Comparison of ENCODE assay signal across 8 cellular contexts in the genomic region with DNA sequence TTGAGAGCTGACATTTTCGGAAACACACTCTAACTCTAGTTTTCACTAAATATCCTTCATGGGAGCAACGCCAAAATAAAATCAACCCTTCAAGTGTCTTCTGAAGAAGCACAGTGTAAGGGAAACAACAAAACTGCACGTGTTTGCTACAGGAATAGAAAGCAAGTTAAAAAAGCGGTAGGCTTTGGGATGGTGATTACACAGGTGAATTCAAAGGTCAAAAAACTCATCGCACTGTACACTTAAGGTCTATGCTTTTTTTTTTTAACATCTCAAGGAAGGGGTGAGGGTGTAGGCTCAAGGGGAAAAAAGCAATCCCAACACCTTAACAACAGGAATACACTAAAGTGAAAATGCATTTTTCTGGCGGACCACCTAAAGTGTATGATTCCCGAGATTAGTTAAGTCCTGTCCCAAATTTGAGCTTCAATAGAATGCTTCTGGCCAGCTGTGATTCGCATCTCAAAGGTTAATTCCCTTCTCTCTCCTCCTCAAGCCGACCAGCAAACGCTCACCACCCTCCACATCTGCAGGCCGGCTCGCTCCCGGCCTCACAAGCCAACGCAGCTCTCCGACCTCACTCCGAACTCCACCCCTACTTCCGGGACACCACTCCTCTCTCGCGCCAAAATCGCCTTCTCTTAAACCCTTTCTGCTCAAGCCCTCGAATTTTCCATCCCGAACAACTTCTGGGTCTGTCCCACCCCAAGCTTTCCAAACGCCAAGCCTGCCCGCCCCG. TPM values are rescaled to one million over a fixed set of nuclear protein-coding genes. Genes with fewer than 3 reads are reported as not detected.
DNase-seq lines count a peak whose midpoint lies in the region; ATAC-seq and TF ChIP-seq lines count a peak whose summit lies in the region.

No MANE protein-coding gene starts in this region.

- POLR2A ChIA-PET in activated B cell treated with CpG ODN at 0.5 μM for 24 hours (lab: Charles Lee) = interaction anchor here (0.6 to 2.2 kb wide), 4 partner anchors 24 to 1427 kb away, joined by 3 to 28 read pairs (median 5); partner anchors contain the start of gene EFNB2

- DNase-seq in AG09309 (ENCODE audit: low read depth) (no peak), NCI-H146 treated with DMSO at 0.1 percent for 48 hours (lab: John Stamatoyannopoulos, UW; ENCODE audit: unreplicated experiment) (peak; percentile 54), activated B cell treated with CpG ODN at 0.5 μM for 24 hours (no peak), mucosa of gallbladder (ENCODE audit: low spot score) (peak; percentile 47), testis (peak; percentile 73)

- H3K27me3 ChIP-seq in esophagus (ENCODE audit: control insufficient read depth in 1 of 2, insufficient read depth in 2 of 2, low read length in 2 of 2) = no peaks in the 10 kb centered on the region
- no peaks in the 10 kb centered on the region for H3K27me3 ChIP-seq in testis

- H3K36me3 ChIP-seq in esophagus (ENCODE audit: control insufficient read depth in 2 of 2, insufficient read depth in 2 of 2, low read length in 1 of 2) (no peaks in the 10 kb centered on the region), testis (ENCODE audit: low read depth, missing control alignments) (no peaks in the 10 kb centered on the region)

- peaks cover 60% of the 10 kb centered on the region for H3K4me1 Mint-ChIP-seq in activated B cell treated with CpG ODN at 0.5 μM for 24 hours

- peak overlapping the region; percentile 88 for H3K4me3 Mint-ChIP-seq in activated B cell treated with CpG ODN at 0.5 μM for 24 hours

- no peak for TF ChIP-seq POLR2A in testis (IDR thresholded peaks at IDR 0.05)

- H3K27ac ChIP-seq in esophagus (ENCODE audit: low read depth in 2 of 2, low read length in 1 of 2) (peak overlapping the region; percentile 97 to 99), testis (peak overlapping the region; percentile 98 to 99)

- TF ChIP-seq CTCF in AG09309 (IDR thresholded peaks at IDR 0.05; ENCODE audit: control insufficient read depth, insufficient read depth, low read depth, low read length, missing control alignments) (no peak), activated B cell treated with CpG ODN at 0.5 μM for 24 hours (IDR thresholded peaks at IDR 0.05) (no peak), testis (IDR thresholded peaks at IDR 0.05) (no peak)

- peaks cover 8% of the 10 kb centered on the region for H3K36me3 Mint-ChIP-seq in activated B cell treated with CpG ODN at 0.5 μM for 24 hours (ENCODE audit: low read depth)

- H3K27ac Mint-ChIP-seq in activated B cell treated with CpG ODN at 0.5 μM for 24 hours = peak overlapping the region; percentile 93

- intact Hi-C loops in activated B cell treated with CpG ODN at 0.5 μM for 24 hours (cut with micrococcal nuclease) (loop anchor here (2.0 to 10.0 kb wide), 4 partner anchors 16 to 1650 kb away; partner anchors contain the start of genes ABHD13 and LIG4), testis (cut with DNase I; ENCODE audit: low total_unique reads) (no loop called here)

- ATAC-seq in GM18498 (IDR thresholded peaks at IDR 0.05; ENCODE audit: unreplicated experiment) = peak; percentile 47
- ATAC-seq in HG02852 (IDR thresholded peaks at IDR 0.05; ENCODE audit: unreplicated experiment) = peak; percentile 41
- peak; percentile 25 for ATAC-seq in activated B cell treated with CpG ODN at 0.5 μM for 24 hours (ENCODE audit: low read depth)

- CTCF ChIA-PET in activated B cell treated with CpG ODN at 0.5 μM for 24 hours (lab: Charles Lee) = interaction anchor here (1.3 to 1.8 kb wide), 2 partner anchors 30 kb away, joined by 4 to 17 read pairs; no protein-coding TSS in a partner anchor

- H3K9me3 ChIP-seq in esophagus (ENCODE audit: control insufficient read depth in 2 of 2, insufficient read depth in 1 of 2, low read depth in 1 of 2, low read length in 1 of 2) = no peaks in the 10 kb centered on the region
- H3K9me3 ChIP-seq in testis = no peaks in the 10 kb centered on the region

- H3K27me3 Mint-ChIP-seq in activated B cell treated with CpG ODN at 0.5 μM for 24 hours = no peaks in the 10 kb centered on the region

- H3K9me3 Mint-ChIP-seq in activated B cell treated with CpG ODN at 0.5 μM for 24 hours = no peaks in the 10 kb centered on the region

- WGBS in esophagus, 2 donors = 1% methylated on average over 25 of the region's 25 CpGs
- 0% methylated on average over 25 of the region's 25 CpGs for WGBS in testis, 2 donors

- H3K4me1 ChIP-seq in esophagus (ENCODE audit: control insufficient read depth in 2 of 2, insufficient read depth in 2 of 2, low read length in 1 of 2) (no peaks in the 10 kb centered on the region), testis (peaks cover 46% of the 10 kb centered on the region)

- peak overlapping the region; percentile 98 for H3K4me3 ChIP-seq in AG09309 (ENCODE audit: control insufficient read depth, low read depth, low read length)
- peak overlapping the region; percentile 76 to 88 for H3K4me3 ChIP-seq in esophagus (ENCODE audit: low read depth in 1 of 2, low read length in 2 of 2)
- H3K4me3 ChIP-seq in testis = peak overlapping the region; percentile 86 to 99

RNA-seq across cellular contexts. Expression of gene ARGLU1, which starts 1.1 kb away (rescaled TPM):
- total RNA-seq in activated B cell treated with CpG ODN at 0.5 μM for 24 hours (108 and 112 TPM in 2 replicates), mucosa of gallbladder (73.7 TPM), testis (100 to 1,000 TPM; 148 to 164 TPM)
- polyA plus RNA-seq in esophagus (10 to 100 TPM; 51.0 to 84.5 TPM), testis (ENCODE audit: insufficient read depth, low read depth, low replicate concordance) (67.6 TPM)

RNA-seq across cellular contexts. Expression of gene EFNB2, which starts 31.4 kb away (rescaled TPM):
- total RNA-seq in activated B cell treated with CpG ODN at 0.5 μM for 24 hours (0.27 and 0.31 TPM in 2 replicates), mucosa of gallbladder (12.9 TPM), testis (10 to 100 TPM; 24.7 to 37.7 TPM)
- polyA plus RNA-seq in esophagus (1 to 10 TPM; 8.0 to 8.4 TPM), testis (ENCODE audit: insufficient read depth, low read depth, low replicate concordance) (17.4 TPM)

Comparison
In these comparisons a context has a peak if more than half of its experiments do, and no peak if none do; other contexts are left out.
1. DNase-seq: peak in NCI-H146 treated with DMSO at 0.1 percent for 48 hours (single experiment), mucosa of gallbladder (single experiment) and testis (single experiment); none in AG09309 (single experiment) and activated B cell treated with CpG ODN at 0.5 μM for 24 hours (single experiment).
2. RNA of gene EFNB2, which starts 31.4 kb away (total RNA-seq): 24.7 to 37.7 TPM in testis and 12.9 TPM in mucosa of gallbladder (single experiment); 0.27 to 0.31 TPM in activated B cell treated with CpG ODN at 0.5 μM for 24 hours; every median in the first group is over 10 times any median in the second.
3. Peak in every context shown above with its lines, with median percentiles within 50 percentile points of each other: H3K4me3 ChIP-seq and ATAC-seq.